ENCODE assay signal across 10 cellular contexts in genomic region chrX:68599256-68600152, GRCh38. TPM values are rescaled to one million over a fixed set of nuclear protein-coding genes. Genes with fewer than 3 reads are reported as not detected.
DNase-seq lines count a peak whose midpoint lies in the region; ATAC-seq and TF ChIP-seq lines count a peak whose summit lies in the region.
"Had no signal": no experiment of that assay in that cellular context is flagged by ENCODE, and none has a peak within 500 bp of the region (broad histone marks: within the 10 kb centered on the region; RNA-seq: fewer than 3 reads in every experiment).

No MANE protein-coding gene starts in this region.

- ATAC-seq in GM21526 (IDR thresholded peaks at IDR 0.05; ENCODE audit: low FRiP score, unreplicated experiment) (no peak), HG03135 (IDR thresholded peaks at IDR 0.05; ENCODE audit: unreplicated experiment) (no peak)

- H3K4me1 ChIP-seq in left ventricle myocardium inferior, result no peaks in the 10 kb centered on the region
- H3K4me1 ChIP-seq in uterus, result no peaks in the 10 kb centered on the region

- intact Hi-C loops in left ventricle myocardium inferior (cut with micrococcal nuclease), result no loop called here
- intact Hi-C loops in cardiac septum (cut with DNase I), result loop anchor here (10.0 kb wide), 1 partner anchor 115 kb away; no protein-coding TSS in a partner anchor
- intact Hi-C loops in uterus (cut with DNase I; ENCODE audit: low total_unique reads), result no loop called here

- no peak overlapping the region for H3K4me3 ChIP-seq in left ventricle myocardium inferior
- H3K4me3 ChIP-seq in uterus, result no peak overlapping the region

- H3K27me3 ChIP-seq in left ventricle myocardium inferior (ENCODE audit: low read depth) (no peaks in the 10 kb centered on the region), uterus (no peaks in the 10 kb centered on the region)

- H3K27ac ChIP-seq in left ventricle myocardium inferior (replicated peaks) (no peak overlapping the region), RWPE1 (no peak overlapping the region), uterus (no peak overlapping the region)

- H3K36me3 ChIP-seq in left ventricle myocardium inferior, result no peaks in the 10 kb centered on the region
- no peaks in the 10 kb centered on the region for H3K36me3 ChIP-seq in uterus

- H3K9me3 ChIP-seq in left ventricle myocardium inferior (replicated peaks), result peaks cover 17% of the 10 kb centered on the region
- H3K9me3 ChIP-seq in uterus, result no peaks in the 10 kb centered on the region

- POLR2A ChIA-PET in RWPE1 (lab: Yijun Ruan, JAX; ENCODE audit: low non-redundant PET), result no interaction called here

- peak; percentile 67 for TF ChIP-seq CTCF in left ventricle myocardium inferior (IDR thresholded peaks at IDR 0.05; ENCODE audit: borderline replicate concordance)
- TF ChIP-seq CTCF in RWPE1 (conservative IDR thresholded peaks at IDR 0.05; ENCODE audit: low read depth), result peak; percentile 39
- TF ChIP-seq CTCF in uterus (IDR thresholded peaks at IDR 0.05), result peak; percentile 8 to 41 (median 26)

- CTCF ChIA-PET in RWPE1 (lab: Yijun Ruan, JAX), result interaction anchor here (0.6 to 0.7 kb wide), 3 partner anchors 24 to 288 kb away, joined by 3 read pairs; no protein-coding TSS in a partner anchor

- no peak for TF ChIP-seq POLR2A in uterus (IDR thresholded peaks at IDR 0.05)

- DNase-seq in left ventricle myocardium inferior (no peak), cardiac septum (ENCODE audit: low spot score) (no peak), RWPE1 (ENCODE audit: low spot score) (no peak), hepatic stellate cell (ENCODE audit: low spot score) (peak; percentile 4), uterus (no peak), SIG-M5 treated with dmso at 0.1 percent for 504 hours (lab: John Stamatoyannopoulos, UW; ENCODE audit: unreplicated experiment) (no peak)
- DNase-seq: cortex of kidney, DMS79 treated with DMSO at 0.1 percent for 48 hours had no signal

RNA-seq across cellular contexts. Expression of gene STARD8, which starts 48.0 kb away (rescaled TPM):
- total RNA-seq in left ventricle myocardium inferior (9.3 TPM), cardiac septum (6.5 TPM), uterus (10 to 100 TPM; 10.9 to 25.4 (median 17.2) TPM)
